In the genomic region with DNA sequence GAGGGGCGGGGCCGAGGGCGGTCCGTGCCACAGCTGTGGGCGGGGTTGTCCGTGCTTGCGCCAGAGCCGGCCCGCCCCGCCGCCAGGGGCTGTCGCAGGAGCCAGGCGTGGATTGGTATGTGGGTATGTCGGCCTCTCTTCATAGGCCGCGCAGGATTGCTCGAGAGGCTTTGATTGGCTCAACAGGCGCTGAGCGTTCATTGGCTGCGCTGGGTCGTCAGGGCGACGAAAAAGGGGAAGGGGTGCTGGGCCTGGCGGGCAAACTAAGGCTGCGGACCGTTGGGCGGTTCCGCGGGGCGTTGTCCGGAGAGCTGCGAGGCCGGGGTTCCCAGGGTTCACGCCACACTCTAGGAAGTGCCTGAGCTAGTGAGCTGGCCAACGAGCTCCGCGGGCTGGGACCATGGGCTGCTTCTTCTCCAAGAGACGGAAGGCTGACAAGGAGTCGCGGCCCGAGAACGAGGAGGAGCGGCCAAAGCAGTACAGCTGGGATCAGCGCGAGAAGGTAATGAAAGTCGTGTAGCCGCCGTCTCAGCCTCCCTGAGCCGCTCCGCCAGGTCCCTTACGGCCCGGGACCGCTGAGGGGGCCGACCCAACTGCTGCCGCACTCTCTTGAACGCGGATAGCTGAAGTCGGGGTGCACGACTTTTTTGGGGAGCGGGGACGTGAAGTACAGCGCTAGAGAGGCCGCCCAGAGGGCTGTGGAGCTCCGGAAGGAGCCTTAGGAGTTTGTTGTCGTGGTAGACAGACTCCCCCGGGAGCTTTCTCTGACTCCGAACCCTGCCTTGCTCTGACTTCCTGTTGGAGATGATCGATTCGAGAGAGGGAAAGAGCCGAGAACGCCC, we compare ENCODE assay signal across 1 cellular context.
A peak's percentile ranks its signal among the peaks of the same experiment; 100 is the strongest.
TF ChIP-seq lines count a peak whose summit lies in the region.

Gene RP2, plus strand, starts transcription at position 343 of the 842 bp plus-strand sequence. Its CDS starts 58 bp downstream, at position 401.

TF ChIP-seq in H1, 55 proteins besides CTCF, POLR2A, EP300 and RAD21 (continued from another document):
- TF ChIP-seq, protein P1, sequence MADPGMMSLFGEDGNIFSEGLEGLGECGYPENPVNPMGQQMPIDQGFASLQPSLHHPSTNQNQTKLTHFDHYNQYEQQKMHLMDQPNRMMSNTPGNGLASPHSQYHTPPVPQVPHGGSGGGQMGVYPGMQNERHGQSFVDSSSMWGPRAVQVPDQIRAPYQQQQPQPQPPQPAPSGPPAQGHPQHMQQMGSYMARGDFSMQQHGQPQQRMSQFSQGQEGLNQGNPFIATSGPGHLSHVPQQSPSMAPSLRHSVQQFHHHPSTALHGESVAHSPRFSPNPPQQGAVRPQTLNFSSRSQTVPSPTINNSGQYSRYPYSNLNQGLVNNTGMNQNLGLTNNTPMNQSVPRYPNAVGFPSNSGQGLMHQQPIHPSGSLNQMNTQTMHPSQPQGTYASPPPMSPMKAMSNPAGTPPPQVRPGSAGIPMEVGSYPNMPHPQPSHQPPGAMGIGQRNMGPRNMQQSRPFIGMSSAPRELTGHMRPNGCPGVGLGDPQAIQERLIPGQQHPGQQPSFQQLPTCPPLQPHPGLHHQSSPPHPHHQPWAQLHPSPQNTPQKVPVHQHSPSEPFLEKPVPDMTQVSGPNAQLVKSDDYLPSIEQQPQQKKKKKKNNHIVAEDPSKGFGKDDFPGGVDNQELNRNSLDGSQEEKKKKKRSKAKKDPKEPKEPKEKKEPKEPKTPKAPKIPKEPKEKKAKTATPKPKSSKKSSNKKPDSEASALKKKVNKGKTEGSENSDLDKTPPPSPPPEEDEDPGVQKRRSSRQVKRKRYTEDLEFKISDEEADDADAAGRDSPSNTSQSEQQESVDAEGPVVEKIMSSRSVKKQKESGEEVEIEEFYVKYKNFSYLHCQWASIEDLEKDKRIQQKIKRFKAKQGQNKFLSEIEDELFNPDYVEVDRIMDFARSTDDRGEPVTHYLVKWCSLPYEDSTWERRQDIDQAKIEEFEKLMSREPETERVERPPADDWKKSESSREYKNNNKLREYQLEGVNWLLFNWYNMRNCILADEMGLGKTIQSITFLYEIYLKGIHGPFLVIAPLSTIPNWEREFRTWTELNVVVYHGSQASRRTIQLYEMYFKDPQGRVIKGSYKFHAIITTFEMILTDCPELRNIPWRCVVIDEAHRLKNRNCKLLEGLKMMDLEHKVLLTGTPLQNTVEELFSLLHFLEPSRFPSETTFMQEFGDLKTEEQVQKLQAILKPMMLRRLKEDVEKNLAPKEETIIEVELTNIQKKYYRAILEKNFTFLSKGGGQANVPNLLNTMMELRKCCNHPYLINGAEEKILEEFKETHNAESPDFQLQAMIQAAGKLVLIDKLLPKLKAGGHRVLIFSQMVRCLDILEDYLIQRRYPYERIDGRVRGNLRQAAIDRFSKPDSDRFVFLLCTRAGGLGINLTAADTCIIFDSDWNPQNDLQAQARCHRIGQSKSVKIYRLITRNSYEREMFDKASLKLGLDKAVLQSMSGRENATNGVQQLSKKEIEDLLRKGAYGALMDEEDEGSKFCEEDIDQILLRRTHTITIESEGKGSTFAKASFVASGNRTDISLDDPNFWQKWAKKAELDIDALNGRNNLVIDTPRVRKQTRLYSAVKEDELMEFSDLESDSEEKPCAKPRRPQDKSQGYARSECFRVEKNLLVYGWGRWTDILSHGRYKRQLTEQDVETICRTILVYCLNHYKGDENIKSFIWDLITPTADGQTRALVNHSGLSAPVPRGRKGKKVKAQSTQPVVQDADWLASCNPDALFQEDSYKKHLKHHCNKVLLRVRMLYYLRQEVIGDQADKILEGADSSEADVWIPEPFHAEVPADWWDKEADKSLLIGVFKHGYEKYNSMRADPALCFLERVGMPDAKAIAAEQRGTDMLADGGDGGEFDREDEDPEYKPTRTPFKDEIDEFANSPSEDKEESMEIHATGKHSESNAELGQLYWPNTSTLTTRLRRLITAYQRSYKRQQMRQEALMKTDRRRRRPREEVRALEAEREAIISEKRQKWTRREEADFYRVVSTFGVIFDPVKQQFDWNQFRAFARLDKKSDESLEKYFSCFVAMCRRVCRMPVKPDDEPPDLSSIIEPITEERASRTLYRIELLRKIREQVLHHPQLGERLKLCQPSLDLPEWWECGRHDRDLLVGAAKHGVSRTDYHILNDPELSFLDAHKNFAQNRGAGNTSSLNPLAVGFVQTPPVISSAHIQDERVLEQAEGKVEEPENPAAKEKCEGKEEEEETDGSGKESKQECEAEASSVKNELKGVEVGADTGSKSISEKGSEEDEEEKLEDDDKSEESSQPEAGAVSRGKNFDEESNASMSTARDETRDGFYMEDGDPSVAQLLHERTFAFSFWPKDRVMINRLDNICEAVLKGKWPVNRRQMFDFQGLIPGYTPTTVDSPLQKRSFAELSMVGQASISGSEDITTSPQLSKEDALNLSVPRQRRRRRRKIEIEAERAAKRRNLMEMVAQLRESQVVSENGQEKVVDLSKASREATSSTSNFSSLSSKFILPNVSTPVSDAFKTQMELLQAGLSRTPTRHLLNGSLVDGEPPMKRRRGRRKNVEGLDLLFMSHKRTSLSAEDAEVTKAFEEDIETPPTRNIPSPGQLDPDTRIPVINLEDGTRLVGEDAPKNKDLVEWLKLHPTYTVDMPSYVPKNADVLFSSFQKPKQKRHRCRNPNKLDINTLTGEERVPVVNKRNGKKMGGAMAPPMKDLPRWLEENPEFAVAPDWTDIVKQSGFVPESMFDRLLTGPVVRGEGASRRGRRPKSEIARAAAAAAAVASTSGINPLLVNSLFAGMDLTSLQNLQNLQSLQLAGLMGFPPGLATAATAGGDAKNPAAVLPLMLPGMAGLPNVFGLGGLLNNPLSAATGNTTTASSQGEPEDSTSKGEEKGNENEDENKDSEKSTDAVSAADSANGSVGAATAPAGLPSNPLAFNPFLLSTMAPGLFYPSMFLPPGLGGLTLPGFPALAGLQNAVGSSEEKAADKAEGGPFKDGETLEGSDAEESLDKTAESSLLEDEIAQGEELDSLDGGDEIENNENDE (IDR thresholded peaks at IDR 0.05; ENCODE audit: insufficient replicate concordance, low read length): no peak
- no peak for TF ChIP-seq RNF2 (IDR thresholded peaks at IDR 0.05; ENCODE audit: borderline replicate concordance, low read depth, low read length, missing control alignments, poor library complexity, severe bottlenecking)
- TF ChIP-seq ASH2L (IDR thresholded peaks at IDR 0.05; ENCODE audit: low read length): peak; percentile 97
- no peak for TF ChIP-seq RXRA (IDR thresholded peaks at IDR 0.05; ENCODE audit: insufficient read depth, low read depth, low read length)
- TF ChIP-seq MAFK (IDR thresholded peaks at IDR 0.05; ENCODE audit: low read depth, low read length): no peak
- no peak for TF ChIP-seq NANOG (IDR thresholded peaks at IDR 0.05; ENCODE audit: insufficient read depth, low read depth, low read length, poor library complexity, severe bottlenecking)
- TF ChIP-seq TAF1 (IDR thresholded peaks at IDR 0.05; ENCODE audit: low read depth, low read length): peak; percentile 68
- TF ChIP-seq CREB1 (IDR thresholded peaks at IDR 0.05): peak; percentile 82
- peak; percentile 84 for TF ChIP-seq SP1 (IDR thresholded peaks at IDR 0.05; ENCODE audit: low read depth, low read length)
- TF ChIP-seq SUZ12 (IDR thresholded peaks at IDR 0.05; ENCODE audit: low read length): no peak
- TF ChIP-seq EGR1 (IDR thresholded peaks at IDR 0.05; ENCODE audit: borderline replicate concordance, low read depth, low read length): no peak
- peak; percentile 56; the same call in 1 of the 2 replicates for TF ChIP-seq TBP (IDR thresholded peaks at IDR 0.05; ENCODE audit: low read depth, low read length)
- no peak for TF ChIP-seq ATF2 (IDR thresholded peaks at IDR 0.05; ENCODE audit: low read length)
- TF ChIP-seq SIN3A (conservative IDR thresholded peaks at IDR 0.05 in 1 of 2, IDR thresholded peaks at IDR 0.05 in 1 of 2; ENCODE audit: low read depth in 1 of 2, low read length in 2 of 2): 0 out of 4 replicates have a peak, but pooled peaks of 1 of the 2 experiments have one; percentile 62
- no peak for TF ChIP-seq HDAC6 (IDR thresholded peaks at IDR 0.05; ENCODE audit: low read depth, low read length)
- TF ChIP-seq CHD2 (IDR thresholded peaks at IDR 0.05; ENCODE audit: low read length): 0 out of 2 replicates have a peak, but pooled peaks have one; percentile 48
